In genomic region chr16:67874147-67874771, GRCh38 we compare ENCODE assay signal across 9 cellular contexts. TPM values are rescaled to one million over a fixed set of nuclear protein-coding genes. Genes with fewer than 3 reads are reported as not detected.
A peak's percentile ranks its signal among the peaks of the same experiment; 100 is the strongest.
DNase-seq lines count a peak whose midpoint lies in the region; ATAC-seq, FAIRE-seq and TF ChIP-seq lines count a peak whose summit lies in the region.
"Had no signal": no experiment of that assay in that cellular context is flagged by ENCODE, and none has a peak within 500 bp of the region (broad histone marks: within the 10 kb centered on the region; RNA-seq: fewer than 3 reads in every experiment).

No MANE protein-coding gene starts in this region.

- H3K4me3 Mint-ChIP-seq in activated CD4-positive, alpha-beta T cell treated with anti-CD3 and anti-CD28 coated beads, Interleukin-2, amount 10 ng/mL, durations not matched to agents 24 days and 14 days: peak overlapping the region; percentile 86

- H3K9me3 ChIP-seq in kidney (ENCODE audit: control insufficient read depth in 1 of 2, low read length in 2 of 2): no peaks in the 10 kb centered on the region
- no peaks in the 10 kb centered on the region for H3K9me3 ChIP-seq in subcutaneous abdominal adipose tissue (ENCODE audit: control insufficient read depth in 5 of 5, low read length in 5 of 5)
- H3K9me3 ChIP-seq: body of pancreas had no signal

- peak overlapping the region; percentile 88 to 91 for H3K4me3 ChIP-seq in kidney (ENCODE audit: low read length in 2 of 2)
- peak overlapping the region; percentile 89 to 93 (median 90) for H3K4me3 ChIP-seq in subcutaneous abdominal adipose tissue (ENCODE audit: low read depth in 1 of 5, low read length in 5 of 5)

- intact Hi-C loops in activated CD4-positive, alpha-beta T cell treated with anti-CD3 and anti-CD28 coated beads, Interleukin-2, amount 10 ng/mL, durations not matched to agents 24 days and 14 days (cut with micrococcal nuclease): loop anchor here (5.0 kb wide), 1 partner anchor 63 kb away; the partner anchor contains the start of gene PSMB10
- intact Hi-C loops in kidney (cut with DNase I): no loop called here

- H3K9me3 Mint-ChIP-seq in activated CD4-positive, alpha-beta T cell treated with anti-CD3 and anti-CD28 coated beads, Interleukin-2, amount 10 ng/mL, durations not matched to agents 24 days and 14 days: no peaks in the 10 kb centered on the region
- H3K9me3 Mint-ChIP-seq in activated naive CD4-positive, alpha-beta T cell treated with anti-CD3 and anti-CD28 coated beads, Interleukin-2, amount 50 U/mL, for 72 hours: no peaks in the 10 kb centered on the region

- H3K9ac ChIP-seq in kidney (ENCODE audit: low read length in 2 of 2) (peak overlapping the region; percentile 61 to 94), subcutaneous abdominal adipose tissue (ENCODE audit: low read length in 5 of 5) (peak overlapping the region; percentile 87 to 98 (median 94))

- H3K4me1 ChIP-seq in kidney (ENCODE audit: control insufficient read depth in 1 of 2, insufficient read depth in 1 of 2, low read depth in 1 of 2, low read length in 2 of 2) (peaks cover 11 to 30% of the 10 kb centered on the region in 2 donors), subcutaneous abdominal adipose tissue (ENCODE audit: control insufficient read depth in 5 of 5, insufficient read depth in 5 of 5, low read length in 5 of 5) (peaks cover 6 to 44% (median 29%) of the 10 kb centered on the region in 5 donors)

- H3K27me3 Mint-ChIP-seq in activated CD4-positive, alpha-beta T cell treated with anti-CD3 and anti-CD28 coated beads, Interleukin-2, amount 10 ng/mL, durations not matched to agents 24 days and 14 days: no peaks in the 10 kb centered on the region

- peak overlapping the region; percentile 85 for H3K27ac Mint-ChIP-seq in activated CD4-positive, alpha-beta T cell treated with anti-CD3 and anti-CD28 coated beads, Interleukin-2, amount 10 ng/mL, durations not matched to agents 24 days and 14 days
- H3K27ac Mint-ChIP-seq in activated naive CD4-positive, alpha-beta T cell treated with anti-CD3 and anti-CD28 coated beads, Interleukin-2, amount 50 U/mL, for 72 hours: peak overlapping the region; percentile 75 to 91

- peaks cover 27% of the 10 kb centered on the region for H3K4me1 Mint-ChIP-seq in activated CD4-positive, alpha-beta T cell treated with anti-CD3 and anti-CD28 coated beads, Interleukin-2, amount 10 ng/mL, durations not matched to agents 24 days and 14 days

- H3K36me3 ChIP-seq in kidney (ENCODE audit: control insufficient read depth in 1 of 2, insufficient read depth in 2 of 2, low read length in 2 of 2) (peaks cover 31 to 32% of the 10 kb centered on the region in 2 donors), subcutaneous abdominal adipose tissue (ENCODE audit: control insufficient read depth in 5 of 5, insufficient read depth in 5 of 5, low read length in 5 of 5) (peaks cover 6 to 65% (median 52%) of the 10 kb centered on the region in 5 donors)

- no peak overlapping the region for H3K27ac ChIP-seq in kidney (ENCODE audit: low read depth in 2 of 2, low read length in 2 of 2)
- no peak overlapping the region for H3K27ac ChIP-seq in subcutaneous abdominal adipose tissue (ENCODE audit: low read depth, low read length)

- DNase-seq in activated CD4-positive, alpha-beta T cell treated with anti-CD3 and anti-CD28 coated beads, Interleukin-2, amount 10 ng/mL, durations not matched to agents 24 days and 14 days: no peak
- DNase-seq in activated CD4-positive, alpha-beta T cell treated with anti-CD3 and anti-CD28 coated beads for 4 hours: no peak
- no peak for DNase-seq in activated naive CD4-positive, alpha-beta T cell treated with anti-CD3 and anti-CD28 coated beads, Interleukin-2, amount 50 U/mL, for 72 hours (ENCODE audit: low spot score in 2 of 2)
- DNase-seq in kidney: no peak
- DNase-seq in NCI-H345 (lab: John Stamatoyannopoulos, UW): no peak
- DNase-seq: body of pancreas had no signal

- TF ChIP-seq CTCF in kidney (IDR thresholded peaks at IDR 0.05; ENCODE audit: borderline replicate concordance, extremely low read depth, insufficient read depth): no peak

- FAIRE-seq in kidney (lab: Jason Lieb, UNC): no peak

- H3K27me3 ChIP-seq in subcutaneous abdominal adipose tissue (ENCODE audit: control insufficient read depth in 5 of 5, insufficient read depth in 4 of 5, low read length in 5 of 5): no peaks in the 10 kb centered on the region
- H3K27me3 ChIP-seq: body of pancreas had no signal

- ATAC-seq in activated naive CD4-positive, alpha-beta T cell treated with anti-CD3 and anti-CD28 coated beads, Interleukin-2, amount 50 U/mL, for 72 hours: peak in 1 of 2 donors; percentile 19
- ATAC-seq in GM18909 (IDR thresholded peaks at IDR 0.05; ENCODE audit: poor library complexity, unreplicated experiment) (no peak), GM19328 (IDR thresholded peaks at IDR 0.05; ENCODE audit: unreplicated experiment) (no peak)
- ATAC-seq: body of pancreas had no signal

- peaks cover 55% of the 10 kb centered on the region for H3K36me3 Mint-ChIP-seq in activated CD4-positive, alpha-beta T cell treated with anti-CD3 and anti-CD28 coated beads, Interleukin-2, amount 10 ng/mL, durations not matched to agents 24 days and 14 days (ENCODE audit: low read depth)
- H3K36me3 Mint-ChIP-seq in activated naive CD4-positive, alpha-beta T cell treated with anti-CD3 and anti-CD28 coated beads, Interleukin-2, amount 50 U/mL, for 72 hours: peaks cover 0 to 8% of the 10 kb centered on the region in 2 donors

RNA-seq across cellular contexts. Expression of gene EDC4, which starts 1.4 kb away (rescaled TPM):
- 112 and 122 TPM in 2 replicates for total RNA-seq in activated CD4-positive, alpha-beta T cell treated with anti-CD3 and anti-CD28 coated beads, Interleukin-2, amount 10 ng/mL, durations not matched to agents 24 days and 14 days
- total RNA-seq in activated naive CD4-positive, alpha-beta T cell treated with anti-CD3 and anti-CD28 coated beads, Interleukin-2, amount 50 U/mL, for 72 hours: 100 to 1,000 TPM; 108 to 117 TPM
- total RNA-seq in kidney: 56.5 TPM
- 44.7 TPM for polyA plus RNA-seq in kidney (ENCODE audit: insufficient read depth, low read depth, low replicate concordance)

RNA-seq across cellular contexts. Expression of gene NRN1L, which starts 10.4 kb away (rescaled TPM):
- 0.63 TPM in 1 of 2 replicates, not detected in the other for total RNA-seq in activated CD4-positive, alpha-beta T cell treated with anti-CD3 and anti-CD28 coated beads, Interleukin-2, amount 10 ng/mL, durations not matched to agents 24 days and 14 days
- total RNA-seq in activated naive CD4-positive, alpha-beta T cell treated with anti-CD3 and anti-CD28 coated beads, Interleukin-2, amount 50 U/mL, for 72 hours: under 1 TPM in 1 of 2 donors, not detected in 1; 0.78 TPM
- 1.1 TPM for total RNA-seq in kidney
- polyA plus RNA-seq in kidney (ENCODE audit: insufficient read depth, low read depth, low replicate concordance): 1.2 TPM
- total RNA-seq: body of pancreas had no signal

RNA-seq across cellular contexts. Expression of gene PSKH1, which starts 18.8 kb away (rescaled TPM):
- 14.4 and 16.3 TPM in 2 replicates for total RNA-seq in activated CD4-positive, alpha-beta T cell treated with anti-CD3 and anti-CD28 coated beads, Interleukin-2, amount 10 ng/mL, durations not matched to agents 24 days and 14 days
- total RNA-seq in activated naive CD4-positive, alpha-beta T cell treated with anti-CD3 and anti-CD28 coated beads, Interleukin-2, amount 50 U/mL, for 72 hours: 10 to 100 TPM in 1 of 2 donors, 1 to 10 TPM in 1; 3.5 to 11.6 TPM
- 33.2 TPM for total RNA-seq in kidney
- polyA plus RNA-seq in kidney (ENCODE audit: insufficient read depth, low read depth, low replicate concordance): 23.6 TPM

RNA-seq across cellular contexts. Expression of gene CENPT, which starts 26.8 kb away (rescaled TPM):
- 37.0 and 44.5 TPM in 2 replicates for total RNA-seq in activated CD4-positive, alpha-beta T cell treated with anti-CD3 and anti-CD28 coated beads, Interleukin-2, amount 10 ng/mL, durations not matched to agents 24 days and 14 days
- total RNA-seq in activated naive CD4-positive, alpha-beta T cell treated with anti-CD3 and anti-CD28 coated beads, Interleukin-2, amount 50 U/mL, for 72 hours: 10 to 100 TPM; 49.5 to 86.4 TPM
- total RNA-seq in kidney: 42.5 TPM
- 25.3 TPM for polyA plus RNA-seq in kidney (ENCODE audit: insufficient read depth, low read depth, low replicate concordance)

RNA-seq across cellular contexts. Expression of gene NUTF2, which starts 27.5 kb away (rescaled TPM):
- 184 and 188 TPM in 2 replicates for total RNA-seq in activated CD4-positive, alpha-beta T cell treated with anti-CD3 and anti-CD28 coated beads, Interleukin-2, amount 10 ng/mL, durations not matched to agents 24 days and 14 days
- 100 to 1,000 TPM; 111 to 160 TPM for total RNA-seq in activated naive CD4-positive, alpha-beta T cell treated with anti-CD3 and anti-CD28 coated beads, Interleukin-2, amount 50 U/mL, for 72 hours
- 76.4 TPM for total RNA-seq in kidney
- 107 TPM for polyA plus RNA-seq in kidney (ENCODE audit: insufficient read depth, low read depth, low replicate concordance)
